ENCODE assay signal across 26 cellular contexts in the genomic region with DNA sequence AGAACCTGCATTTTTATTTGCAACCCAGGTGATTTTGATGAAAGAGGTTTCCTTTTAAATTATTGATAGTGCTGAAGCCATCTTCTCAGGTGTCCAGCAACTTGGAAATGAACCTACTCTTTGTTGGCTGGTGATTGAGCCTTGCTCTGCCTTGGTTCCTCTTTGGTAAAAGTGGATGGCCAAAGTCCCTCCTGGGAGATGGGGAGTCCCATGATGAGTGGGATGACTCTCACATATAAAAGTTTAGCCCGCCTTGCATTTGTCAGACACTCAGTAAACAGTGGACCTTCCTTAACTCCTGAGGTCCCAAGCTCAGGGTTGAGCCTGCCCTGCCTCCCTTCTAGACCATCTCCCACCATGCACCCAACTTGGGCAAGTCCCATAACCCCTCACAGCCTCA.
"Had no signal": no experiment of that assay in that cellular context is flagged by ENCODE, and none has a peak within 500 bp of the region (broad histone marks: within the 10 kb centered on the region; RNA-seq: fewer than 3 reads in every experiment).

No MANE protein-coding gene starts in this region.

- H3K27ac Mint-ChIP-seq: nephron, neural progenitor cell, type B pancreatic cell had no signal

- H3K27ac ChIP-seq: coronary artery, esophagus squamous epithelium, heart right ventricle, left lung, neural progenitor cell, prostate gland, right atrium auricular region, sigmoid colon, testis, tibial artery had no signal

- H3K9me3 ChIP-seq: esophagus squamous epithelium, heart right ventricle, left lung, prostate gland, right atrium auricular region, sigmoid colon, testis, tibial artery had no signal

- ATAC-seq: heart right ventricle; left cardiac atrium; left lung; naive thymus-derived CD4-positive, alpha-beta T cell had no signal

- H3K4me1 Mint-ChIP-seq: nephron, neural progenitor cell had no signal

- FAIRE-seq: endometrium, islet of Langerhans had no signal

- H2AFZ ChIP-seq: neural progenitor cell had no signal

- H3K4me3 ChIP-seq: coronary artery, esophagus squamous epithelium, heart right ventricle, left lung, neural progenitor cell, prostate gland, right atrium auricular region, sigmoid colon, testis, tibial artery had no signal

- DNase-seq: dermis blood vessel endothelial cell; effector memory CD4-positive, alpha-beta T cell; erythroblast; esophagus squamous epithelium; foreskin melanocyte; glutamatergic neuron; heart right ventricle; hippocampal formation; left cardiac atrium; left lung; midbrain; naive thymus-derived CD4-positive, alpha-beta T cell; sigmoid colon; stimulated activated CD4-positive, alpha-beta T cell treated with anti-CD3 and anti-CD28 coated beads, Interleukin-2, amount 100 ng/mL, for 48 hours; stimulated activated naive CD4-positive, alpha-beta T cell treated with Interleukin-2 at 50 U/mL for 16 hours; substantia nigra; testis; tibial artery had no signal

- H3K27me3 ChIP-seq: esophagus squamous epithelium, heart right ventricle, left lung, neural progenitor cell, right atrium auricular region, sigmoid colon, testis, tibial artery had no signal

- H3K9ac ChIP-seq: neural progenitor cell had no signal

- H3K4me1 ChIP-seq: left lung, neural progenitor cell, prostate gland, right atrium auricular region, testis had no signal

- H3K4me3 Mint-ChIP-seq: naive thymus-derived CD4-positive, alpha-beta T cell; nephron; neural progenitor cell; type B pancreatic cell had no signal

- H3K36me3 ChIP-seq: esophagus squamous epithelium, heart right ventricle, left lung, neural progenitor cell, prostate gland, right atrium auricular region, sigmoid colon, tibial artery had no signal

- H3K36me3 Mint-ChIP-seq: neural progenitor cell had no signal

- H3K9me3 Mint-ChIP-seq: nephron, neural progenitor cell, type B pancreatic cell had no signal

- H3K4me2 ChIP-seq: neural progenitor cell had no signal

- H3K27me3 Mint-ChIP-seq: type B pancreatic cell had no signal
